ENCODE assay signal across 8 cellular contexts in the genomic region with DNA sequence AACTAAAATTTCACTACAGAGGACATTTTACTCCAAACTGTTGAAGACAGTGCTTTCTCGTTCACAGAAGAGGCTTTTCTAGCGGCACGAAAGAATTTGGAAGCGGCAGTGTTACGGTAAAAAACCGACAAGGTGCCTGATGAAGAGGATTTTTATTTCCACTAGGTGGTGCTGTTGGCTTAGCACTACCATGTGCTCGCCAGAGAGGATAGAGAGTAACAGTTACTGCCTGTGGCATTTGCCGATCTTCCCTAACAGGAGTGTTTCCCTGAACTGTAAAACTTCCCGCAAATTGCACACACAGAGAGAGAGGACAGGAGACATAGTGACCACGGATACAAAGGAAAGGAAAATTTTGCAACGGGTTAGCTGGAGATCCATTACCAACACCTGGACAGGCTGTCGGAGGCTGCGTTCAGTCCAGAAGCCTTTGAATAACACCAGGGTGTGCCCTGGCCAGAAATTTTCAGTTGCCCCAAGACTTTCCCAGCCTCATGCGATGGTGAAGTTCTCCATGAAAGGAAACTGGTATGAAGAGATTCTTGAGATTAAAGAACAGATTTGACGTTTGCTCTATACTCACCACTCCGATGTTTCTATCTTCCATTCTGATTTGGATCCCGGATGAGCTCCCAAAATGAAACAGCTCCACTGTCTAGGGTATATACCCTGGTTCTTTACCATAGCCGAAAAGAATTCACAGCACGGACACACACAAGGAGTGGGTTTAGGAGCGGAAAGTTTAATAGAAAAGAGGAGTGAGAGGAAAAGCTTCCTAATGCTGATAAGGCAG. TPM values are rescaled to one million over a fixed set of nuclear protein-coding genes. Genes with fewer than 3 reads are reported as not detected.
DNase-seq lines count a peak whose midpoint lies in the region; ATAC-seq and TF ChIP-seq lines count a peak whose summit lies in the region.

No MANE protein-coding gene starts in this region.

- H3K4me1 ChIP-seq in body of pancreas (no peaks in the 10 kb centered on the region), mesenchymal stem cell (ENCODE audit: control insufficient read depth, insufficient read depth, low read depth, low read length) (no peaks in the 10 kb centered on the region), right cardiac atrium (ENCODE audit: control insufficient read depth, insufficient read depth, low read length) (no peaks in the 10 kb centered on the region)

- peaks cover 6% of the 10 kb centered on the region for H3K27me3 ChIP-seq in BJ (ENCODE audit: control insufficient read depth, insufficient read depth, low read length)
- no peaks in the 10 kb centered on the region for H3K27me3 ChIP-seq in body of pancreas
- H3K27me3 ChIP-seq in mesenchymal stem cell (ENCODE audit: control insufficient read depth in 1 of 2, insufficient read depth in 1 of 2, low read length in 2 of 2) = peaks cover 25 to 40% of the 10 kb centered on the region in 2 experiments
- H3K27me3 ChIP-seq in right cardiac atrium (ENCODE audit: control insufficient read depth, insufficient read depth) = no peaks in the 10 kb centered on the region

- H2AK5ac ChIP-seq in mesenchymal stem cell (ENCODE audit: low read length, severe bottlenecking) = no peak overlapping the region

- POLR2A ChIA-PET in BJ (lab: Charles Lee) = no interaction called here

- H3K9ac ChIP-seq in mesenchymal stem cell (ENCODE audit: low read length) = no peak overlapping the region

- H4K91ac ChIP-seq in mesenchymal stem cell (ENCODE audit: low read length) = no peak overlapping the region

- no peak overlapping the region for H3K4ac ChIP-seq in mesenchymal stem cell (ENCODE audit: low read depth in 1 of 2, low read length in 2 of 2)

- H3K9me3 ChIP-seq in body of pancreas (no peaks in the 10 kb centered on the region), mesenchymal stem cell (ENCODE audit: control insufficient read depth, low read length) (no peaks in the 10 kb centered on the region), right cardiac atrium (ENCODE audit: control insufficient read depth, low read length) (no peaks in the 10 kb centered on the region)

- ATAC-seq in body of pancreas = no peak
- no peak for ATAC-seq in GM19324 (IDR thresholded peaks at IDR 0.05; ENCODE audit: low FRiP score, unreplicated experiment)
- ATAC-seq in GM18867 (IDR thresholded peaks at IDR 0.05; ENCODE audit: unreplicated experiment) = no peak
- no peak for ATAC-seq in right cardiac atrium

- H3K18ac ChIP-seq in mesenchymal stem cell (ENCODE audit: low read depth in 1 of 2, low read length in 2 of 2) = no peak overlapping the region

- CTCF ChIA-PET in BJ (lab: Yijun Ruan, JAX) = interaction anchor here (0.7 to 3.4 kb wide), 8 partner anchors 10 to 124 kb away, joined by 3 to 14 read pairs (median 5); a partner anchor contains a TSS

- H3K4me2 ChIP-seq in mesenchymal stem cell (ENCODE audit: low read length, poor library complexity, severe bottlenecking) = no peak overlapping the region

- H3K79me1 ChIP-seq in mesenchymal stem cell (replicated peaks; ENCODE audit: low read length, poor library complexity, severe bottlenecking) = no peaks in the 10 kb centered on the region

- H2BK5ac ChIP-seq in mesenchymal stem cell (ENCODE audit: low read depth, low read length, poor library complexity, severe bottlenecking) = no peak overlapping the region

- intact Hi-C loops in body of pancreas (cut with DNase I) (no loop called here), right cardiac atrium (cut with DNase I) (loop anchor here in 3 of 4 donors (5.0 to 10.0 kb wide), 2 partner anchors 121 to 123 kb away; no protein-coding TSS in a partner anchor)

- no peaks in the 10 kb centered on the region for H3K36me3 ChIP-seq in BJ (ENCODE audit: control insufficient read depth, insufficient read depth, low read length)
- H3K36me3 ChIP-seq in body of pancreas (replicated peaks in 1 of 2; ENCODE audit: insufficient read depth in 1 of 2, low read depth in 2 of 2) = no peaks in the 10 kb centered on the region
- no peaks in the 10 kb centered on the region for H3K36me3 ChIP-seq in mesenchymal stem cell (ENCODE audit: control insufficient read depth in 1 of 2, insufficient read depth in 2 of 2, low read depth in 1 of 2, low read length in 2 of 2)

- in situ Hi-C loops in GM13976 (cut with MboI; ENCODE audit: low sequenced_read_pairs, unreplicated experiment) = no loop called here

- H3K27ac ChIP-seq in body of pancreas = no peak overlapping the region
- H3K27ac ChIP-seq in mesenchymal stem cell (ENCODE audit: low read length, poor library complexity, severe bottlenecking) = no peak overlapping the region
- H3K27ac ChIP-seq in right cardiac atrium (ENCODE audit: low read length) = no peak overlapping the region

- no peak overlapping the region for H4K8ac ChIP-seq in mesenchymal stem cell (ENCODE audit: low read length)

- WGBS in body of pancreas, 2 donors = 83 to 87% methylated on average over 20 of the region's 20 CpGs
- 94% methylated on average over 20 of the region's 20 CpGs for WGBS in mesenchymal stem cell
- WGBS in right cardiac atrium = 85% methylated on average over 20 of the region's 20 CpGs

- TF ChIP-seq POLR2A in body of pancreas (IDR thresholded peaks at IDR 0.05) = no peak

- no peak overlapping the region for H2BK120ac ChIP-seq in mesenchymal stem cell (ENCODE audit: low read depth, low read length)

- DNase-seq in BJ (ENCODE audit: low read depth) (no peak), GM13976 (ENCODE audit: low spot score) (no peak), NCI-H2196 treated with DMSO at 0.1 percent for 48 hours (lab: John Stamatoyannopoulos, UW; ENCODE audit: unreplicated experiment) (peak; percentile 13), body of pancreas (no peak), mesenchymal stem cell (peak; percentile 9), right cardiac atrium (no peak)

- H2AFZ ChIP-seq in mesenchymal stem cell (ENCODE audit: low read depth, low read length) = no peak overlapping the region

- TF ChIP-seq CTCF in BJ (IDR thresholded peaks at IDR 0.05; ENCODE audit: insufficient read depth, low read depth, low read length) = peak; percentile 36
- peak; percentile 4 for TF ChIP-seq CTCF in GM13976 (IDR thresholded peaks at IDR 0.05; ENCODE audit: borderline replicate concordance, control extremely low read depth, extremely low read depth, insufficient read depth, missing control alignments)
- TF ChIP-seq CTCF in body of pancreas (IDR thresholded peaks at IDR 0.05) = peak in 4 of 7 experiments; percentile 11 to 28 (median 22)

- H2BK15ac ChIP-seq in mesenchymal stem cell (ENCODE audit: low read depth, poor library complexity, severe bottlenecking) = no peak overlapping the region

- H3K4me3 ChIP-seq in BJ (ENCODE audit: low read depth, low read length) (no peak overlapping the region), body of pancreas (no peak overlapping the region), mesenchymal stem cell (ENCODE audit: insufficient read depth in 1 of 2, low read depth in 1 of 2, low read length in 2 of 2) (no peak overlapping the region), right cardiac atrium (ENCODE audit: low read length) (no peak overlapping the region)

- no peak overlapping the region for H2BK12ac ChIP-seq in mesenchymal stem cell (ENCODE audit: low read length in 2 of 2)

- H3K14ac ChIP-seq in mesenchymal stem cell (ENCODE audit: low read length in 2 of 2) = no peak overlapping the region

- H3K23ac ChIP-seq in mesenchymal stem cell (ENCODE audit: low read length in 2 of 2) = no peak overlapping the region

RNA-seq across cellular contexts. Expression of a gene that starts 48.1 kb away (rescaled TPM):
- polyA plus RNA-seq in BJ (2011; rRNA removed) (8.2 and 11.2 TPM in 2 replicates), right cardiac atrium (35.9 TPM)
- polyA minus RNA-seq in BJ (2011; rRNA and poly(A)+ RNA removed) = 4.2 and 6.5 TPM in 2 replicates
- total RNA-seq in body of pancreas (10 to 100 TPM; 41.2 to 52.4 TPM), right cardiac atrium (10 to 100 TPM; 46.2 to 71.0 (median 57.4) TPM)
- 10.6 TPM for polyA plus RNA-seq in mesenchymal stem cell (2013, experiment 1 of 2)
- polyA plus RNA-seq in mesenchymal stem cell (2013, experiment 2 of 2) = 8.7 TPM

RNA-seq across cellular contexts. Expression of a gene that starts 50.5 kb away (rescaled TPM):
- polyA plus RNA-seq in BJ (2011; rRNA removed) (11.2 and 12.1 TPM in 2 replicates), right cardiac atrium (31.1 TPM)
- 7.6 and 15.3 TPM in 2 replicates for polyA minus RNA-seq in BJ (2011; rRNA and poly(A)+ RNA removed)
- total RNA-seq in body of pancreas (10 to 100 TPM; 10.5 to 81.7 TPM), right cardiac atrium (10 to 100 TPM; 49.5 to 58.6 (median 54.1) TPM)
- polyA plus RNA-seq in mesenchymal stem cell (2013, experiment 1 of 2) = 3.1 TPM
- polyA plus RNA-seq in mesenchymal stem cell (2013, experiment 2 of 2) = 2.4 TPM

Comparison
In these comparisons a context has a peak if more than half of its experiments do, and no peak if none do; other contexts are left out.
1. DNase-seq: peak in NCI-H2196 treated with DMSO at 0.1 percent for 48 hours (single experiment) and mesenchymal stem cell (single experiment); none in BJ (single experiment), GM13976 (single experiment), body of pancreas (0 of 4) and right cardiac atrium (0 of 3).
2. Peak in every context shown above with its lines, with median percentiles within 50 percentile points of each other: CTCF ChIP-seq.